16 cellular contexts compared by ENCODE assay signal in genomic region chr2:149320362-149320761, GRCh38. TPM values are rescaled to one million over a fixed set of nuclear protein-coding genes. Genes with fewer than 3 reads are reported as not detected.
DNase-seq lines count a peak whose midpoint lies in the region; ATAC-seq, FAIRE-seq and TF ChIP-seq lines count a peak whose summit lies in the region.
"Had no signal": no experiment of that assay in that cellular context is flagged by ENCODE, and none has a peak within 500 bp of the region (broad histone marks: within the 10 kb centered on the region; RNA-seq: fewer than 3 reads in every experiment).

No MANE protein-coding gene starts in this region.

- H3K79me1 ChIP-seq in H1 (ENCODE audit: low read depth, low read length) (no peaks in the 10 kb centered on the region), trophoblast cell (ENCODE audit: low read length) (peaks cover 4% of the 10 kb centered on the region)

- H3K36me3 ChIP-seq in HEK293 (ENCODE audit: control insufficient read depth in 2 of 2, insufficient read depth in 1 of 2, low read length in 2 of 2) = no peaks in the 10 kb centered on the region
- H3K36me3 ChIP-seq in H1 (ENCODE audit: control insufficient read depth in 2 of 4, insufficient read depth in 4 of 4, low read length in 3 of 4) = no peaks in the 10 kb centered on the region
- H3K36me3 ChIP-seq in trophoblast cell (ENCODE audit: control insufficient read depth in 1 of 2, insufficient read depth in 2 of 2, low read length in 2 of 2) = no peaks in the 10 kb centered on the region
- no peaks in the 10 kb centered on the region for H3K36me3 ChIP-seq in aorta (ENCODE audit: control insufficient read depth in 1 of 2, insufficient read depth in 2 of 2, low read length in 1 of 2)
- H3K36me3 ChIP-seq: BE2C had no signal

- TF ChIP-seq RAD21 in H1 (IDR thresholded peaks at IDR 0.05 in 1 of 2, conservative IDR thresholded peaks at IDR 0.05 in 1 of 2; ENCODE audit: low read depth in 2 of 2, low read length in 2 of 2) = no peak

- H3K9me3 ChIP-seq in HEK293 (ENCODE audit: control insufficient read depth, insufficient read depth, low read depth, low read length) (no peaks in the 10 kb centered on the region), H1 (ENCODE audit: insufficient read depth in 2 of 2, low read depth in 1 of 2, low read length in 1 of 2) (no peaks in the 10 kb centered on the region), trophoblast cell (ENCODE audit: insufficient read depth, low read depth, low read length) (no peaks in the 10 kb centered on the region), aorta (ENCODE audit: control insufficient read depth, low read length) (peaks cover 4% of the 10 kb centered on the region)
- H3K9me3 ChIP-seq: A549, BE2C had no signal

- H4K5ac ChIP-seq in H1 (ENCODE audit: insufficient read length, low read depth, low read length) = no peak overlapping the region

- no peak overlapping the region for H3K4me3 ChIP-seq in HEK293 (ENCODE audit: low read depth, low read length)
- H3K4me3 ChIP-seq in H1 (ENCODE audit: extremely low read depth in 1 of 4, insufficient read depth in 2 of 4, low read depth in 3 of 4, low read length in 4 of 4) = no peak overlapping the region
- H3K4me3 ChIP-seq in trophoblast cell (ENCODE audit: low read depth, low read length) = no peak overlapping the region
- H3K4me3 ChIP-seq in aorta (ENCODE audit: low read length in 2 of 2) = no peak overlapping the region
- H3K4me3 ChIP-seq: A549, GM12878 had no signal

- H3K79me2 ChIP-seq in H1 (ENCODE audit: control insufficient read depth in 1 of 2, insufficient read depth in 2 of 2, low read length in 2 of 2) (no peaks in the 10 kb centered on the region), trophoblast cell (ENCODE audit: control insufficient read depth, insufficient read depth, low read length, poor library complexity) (no peaks in the 10 kb centered on the region)

- no peak overlapping the region for H3K56ac ChIP-seq in H1 (replicated peaks; ENCODE audit: insufficient read length, low read depth, low read length)

- H3K4me2 ChIP-seq in H1 (ENCODE audit: insufficient read depth in 1 of 2, low read depth in 2 of 2, low read length in 2 of 2) (no peak overlapping the region), trophoblast cell (ENCODE audit: low read length) (no peak overlapping the region)
- H3K4me2 ChIP-seq: A549 had no signal

- H3K18ac ChIP-seq in H1 (ENCODE audit: extremely low read depth, low read length) (no peak overlapping the region), trophoblast cell (ENCODE audit: low read length) (no peak overlapping the region)

- CTCF ChIA-PET in HEK293 (lab: Yijun Ruan, JAX) = no interaction called here
- CTCF ChIA-PET in H1 (lab: Charles Lee; ENCODE audit: partially characterized antibody) = interaction anchor here (1.1 to 1.4 kb wide), 2 partner anchors 10 kb away, joined by 3 read pairs; partner anchors contain the start of gene LYPD6

- no peak overlapping the region for H2BK12ac ChIP-seq in H1 (ENCODE audit: low read depth, low read length)
- H2BK12ac ChIP-seq in trophoblast cell (ENCODE audit: low read length) = peak overlapping the region; percentile 62

- TF ChIP-seq POLR2A in H1 (IDR thresholded peaks at IDR 0.05; ENCODE audit: control extremely low read depth in 1 of 2, low read depth in 2 of 2, low read length in 2 of 2) = no peak

- H2AK5ac ChIP-seq in H1 (ENCODE audit: low read depth, low read length) = no peak overlapping the region
- peak overlapping the region; percentile 22 for H2AK5ac ChIP-seq in trophoblast cell (ENCODE audit: low read length)

- no peak for TF ChIP-seq EP300 in H1 (IDR thresholded peaks at IDR 0.05; ENCODE audit: borderline replicate concordance in 1 of 2, low read depth in 2 of 2, low read length in 2 of 2)

- no peaks in the 10 kb centered on the region for H3K4me1 ChIP-seq in HEK293 (ENCODE audit: control insufficient read depth, insufficient read depth, low read length)
- peaks cover 0 to 2% (median 2%) of the 10 kb centered on the region in 4 experiments; a peak in 4 of 7 replicates for H3K4me1 ChIP-seq in H1 (replicated peaks in 1 of 4; ENCODE audit: control insufficient read depth in 3 of 4, insufficient read depth in 4 of 4, low read length in 3 of 4)
- peaks cover 1% of the 10 kb centered on the region in 2 experiments for H3K4me1 ChIP-seq in trophoblast cell (ENCODE audit: control insufficient read depth in 1 of 2, insufficient read depth in 2 of 2, low read length in 2 of 2)
- H3K4me1 ChIP-seq in aorta (ENCODE audit: control insufficient read depth in 1 of 2, insufficient read depth in 2 of 2, low read length in 2 of 2) = no peaks in the 10 kb centered on the region
- H3K4me1 ChIP-seq: A549, BE2C had no signal

- intact Hi-C loops in aorta (cut with DNase I) = no loop called here

- H4K20me1 ChIP-seq in H1 (replicated peaks in 1 of 2; ENCODE audit: control insufficient read depth in 1 of 2, insufficient read depth in 2 of 2, low read length in 2 of 2) = no peaks in the 10 kb centered on the region

- no peak overlapping the region for H2AFZ ChIP-seq in H1 (ENCODE audit: low read length)
- H2AFZ ChIP-seq in trophoblast cell (ENCODE audit: insufficient read depth, low read length, poor library complexity) = no peak overlapping the region

- no peak overlapping the region for H3K14ac ChIP-seq in H1 (ENCODE audit: insufficient read length)
- peak overlapping the region; percentile 11 for H3K14ac ChIP-seq in trophoblast cell (ENCODE audit: low read length)

- no peak overlapping the region for H3K4ac ChIP-seq in H1 (replicated peaks; ENCODE audit: insufficient read length, low read depth, low read length)
- no peak overlapping the region for H3K4ac ChIP-seq in trophoblast cell (ENCODE audit: low read depth, low read length)

- peak; percentile 29 for ATAC-seq in aorta (ENCODE audit: low FRiP score)
- ATAC-seq: A549, GM12878 had no signal

- no peak overlapping the region for H2BK5ac ChIP-seq in H1 (ENCODE audit: low read depth, low read length)
- no peak overlapping the region for H2BK5ac ChIP-seq in trophoblast cell (ENCODE audit: low read depth, low read length, poor library complexity)

- no peaks in the 10 kb centered on the region for H3K27me3 ChIP-seq in H1 (replicated peaks in 1 of 4; ENCODE audit: control insufficient read depth in 3 of 4, extremely low read depth in 1 of 4, insufficient read depth in 3 of 4, low read length in 3 of 4)
- no peaks in the 10 kb centered on the region for H3K27me3 ChIP-seq in trophoblast cell (ENCODE audit: insufficient read depth, low read length)
- no peaks in the 10 kb centered on the region for H3K27me3 ChIP-seq in aorta (ENCODE audit: control insufficient read depth in 1 of 2, insufficient read depth in 2 of 2, low read length in 1 of 2)
- H3K27me3 ChIP-seq: BE2C had no signal

- no peak overlapping the region for H3K23ac ChIP-seq in H1 (ENCODE audit: insufficient read length)
- no peak overlapping the region for H3K23ac ChIP-seq in trophoblast cell (ENCODE audit: low read length)

- no peak overlapping the region for H4K91ac ChIP-seq in H1 (replicated peaks; ENCODE audit: insufficient read length, low read length)
- H4K91ac ChIP-seq in trophoblast cell (ENCODE audit: low read depth, low read length) = peak overlapping the region; percentile 47

- no peak overlapping the region for H3K9ac ChIP-seq in H1 (replicated peaks in 1 of 4; ENCODE audit: extremely low read depth in 1 of 4, low read depth in 3 of 4, low read length in 3 of 4)
- H3K9ac ChIP-seq in trophoblast cell (ENCODE audit: low read length) = no peak overlapping the region

- H3K23me2 ChIP-seq in H1 (ENCODE audit: low read depth, low read length) = no peaks in the 10 kb centered on the region

- H2BK120ac ChIP-seq in H1 (replicated peaks; ENCODE audit: low read depth, low read length) (no peak overlapping the region), trophoblast cell (ENCODE audit: insufficient read depth, low read length, poor library complexity) (peak overlapping the region; percentile 64)

- H4K8ac ChIP-seq in H1 (ENCODE audit: extremely low read depth, insufficient read depth, low read length) (peak overlapping the region; percentile 89), trophoblast cell (ENCODE audit: low read depth, low read length) (no peak overlapping the region)

- WGBS in H1 (ENCODE audit: extremely low coverage in 1 of 2, insufficient coverage in 1 of 2, insufficient read length in 1 of 2, insufficient replicate concordance in 2 of 2, low coverage in 1 of 2, low lambda C conversion rate in 2 of 2, missing lambda C conversion rate in 1 of 2), 2 experiments = 90% methylated on average over 23 of the region's 36 CpGs; no CpG with 5 or more reads in 1 of the 2 experiments
- no CpG with 5 or more reads among the region's 36 CpGs for WGBS in trophoblast cell (ENCODE audit: extremely low coverage, insufficient coverage, insufficient read length)
- 36 to 42% methylated on average over 35 to 36 of the region's 36 CpGs for WGBS in aorta, 2 donors

- no peak overlapping the region for H2BK20ac ChIP-seq in H1 (ENCODE audit: low read length)

- TF ChIP-seq CTCF in HEK293 (tag by site-specific recombination; IDR thresholded peaks at IDR 0.05) (no peak), H1 (IDR thresholded peaks at IDR 0.05; ENCODE audit: control extremely low read depth in 1 of 3, insufficient read depth in 1 of 3, low read depth in 1 of 3, low read length in 3 of 3) (no peak)

- POLR2A ChIA-PET in HEK293 (lab: Yijun Ruan, JAX) (no interaction called here), H1 (lab: Charles Lee; ENCODE audit: partially characterized antibody) (interaction anchor here (1.2 kb wide), 1 partner anchor 10 kb away, joined by 4 read pairs; the partner anchor contains the start of gene LYPD6)

- DNase-seq in H1 (ENCODE audit: low read depth in 1 of 2, low spot score in 2 of 2) (no peak), trophoblast cell (no peak), aorta (peak in 1 of 2 donors; percentile 71), NCI-H1436 treated with DMSO at 0.1 percent for 48 hours (lab: John Stamatoyannopoulos, UW) (no peak), nucleus accumbens (lab: John Stamatoyannopoulos, UW) (no peak), SK-N-DZ (ENCODE audit: low spot score) (no peak)
- DNase-seq: BE2C; CD4-positive, alpha-beta memory T cell; DMS79; H9 had no signal

- H2BK15ac ChIP-seq in H1 (ENCODE audit: low read length) = no peak overlapping the region

- H3K27ac ChIP-seq in HEK293 (ENCODE audit: extremely low read depth, low read depth, low read length) = no peak overlapping the region
- no peak overlapping the region for H3K27ac ChIP-seq in H1 (ENCODE audit: low read depth, low read length)
- no peak overlapping the region for H3K27ac ChIP-seq in trophoblast cell (ENCODE audit: low read depth, low read length)
- no peak overlapping the region for H3K27ac ChIP-seq in aorta (ENCODE audit: low read depth in 1 of 2, low read length in 2 of 2)
- H3K27ac ChIP-seq: A549, C4-2B, HL-60 had no signal

- no peak overlapping the region for H4K12ac ChIP-seq in trophoblast cell (ENCODE audit: low read depth, low read length)

- FAIRE-seq in H1 (lab: Jason Lieb, UNC) = no peak
- FAIRE-seq: A549, GM12878, GM18507 had no signal

RNA-seq across cellular contexts. Expression of gene LYPD6, which starts 10.0 kb away (rescaled TPM):
- total RNA-seq in H1 (2021; fragmentation: NEBNext Ultra II Directional; extraction: Animal tissue kit (Norgen Biotek cat#: 25700)) = 8.8 and 8.9 TPM in 2 replicates
- polyA plus RNA-seq in H1 (2011; rRNA removed) (4.4 and 5.6 TPM in 2 replicates), aorta (under 1 TPM in 1 of 2 donors, not detected in 1; 0.25 TPM)
- polyA plus RNA-seq in H1 (2011; cell fraction: cytosol; rRNA removed) = 5.8 TPM
- 6.9 TPM for polyA plus RNA-seq in H1 (2011; cell fraction: nucleus; rRNA removed)
- polyA plus RNA-seq in H1 (2012, experiment 1 of 2) = 4.4 to 7.8 TPM (median 5.4 TPM) in 4 replicates
- 0.84 TPM for polyA plus RNA-seq in H1 (2012, experiment 2 of 2)
- polyA plus RNA-seq in H1 (2013, experiment 1 of 2) = 3.3 TPM
- polyA plus RNA-seq in H1 (2013, experiment 2 of 2) = 3.9 TPM
- 16.3 and 16.8 TPM in 2 replicates for polyA minus RNA-seq in H1 (2011; rRNA and poly(A)+ RNA removed)
- 5.8 TPM for polyA minus RNA-seq in H1 (2011; cell fraction: cytosol; rRNA and poly(A)+ RNA removed)
- 14.0 TPM for polyA minus RNA-seq in H1 (2011; cell fraction: nucleus; rRNA and poly(A)+ RNA removed)
- 24.8 and 26.6 TPM in 2 replicates for polyA plus RNA-seq in trophoblast cell (2013)
- under 1 TPM; 0.23 to 0.42 TPM for total RNA-seq in aorta
- 13.6 and 15.8 TPM in 2 replicates for polyA plus RNA-seq in SK-N-DZ (2014; cell fraction: cytosol; rRNA removed)
- polyA plus RNA-seq in SK-N-DZ (2014; cell fraction: nucleus; rRNA removed) = 13.3 and 16.3 TPM in 2 replicates
- total RNA-seq: CD4-positive, alpha-beta memory T cell; GM12878 had no signal
- polyA plus RNA-seq: CD4-positive, alpha-beta memory T cell; GM12878 had no signal
